15 cellular contexts compared by ENCODE assay signal in the genomic region with DNA sequence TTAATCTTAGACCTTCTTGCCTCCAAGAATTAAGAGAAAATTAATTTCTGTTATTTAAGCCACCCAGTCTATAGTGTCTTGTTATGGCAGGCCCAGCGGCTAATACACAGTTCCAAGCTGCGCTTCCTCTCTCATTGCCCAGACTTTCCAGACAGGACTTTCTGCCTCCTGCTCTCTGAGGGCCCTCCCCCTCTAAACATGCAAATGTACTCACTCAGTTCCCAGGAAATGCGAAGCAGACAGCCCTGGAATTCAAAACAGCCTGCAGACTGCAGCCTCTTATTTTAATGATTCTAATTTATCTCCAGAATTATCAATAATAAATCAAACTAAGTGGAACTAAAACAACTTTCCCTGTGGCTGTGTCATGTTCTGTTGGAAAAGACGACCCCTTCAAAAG.
"Had no signal": no experiment of that assay in that cellular context is flagged by ENCODE, and none has a peak within 500 bp of the region (broad histone marks: within the 10 kb centered on the region; RNA-seq: fewer than 3 reads in every experiment).

No MANE protein-coding gene starts in this region.

- H3K4me1 Mint-ChIP-seq: immature natural killer cell, T-helper 17 cell had no signal

- H3K27ac ChIP-seq: body of pancreas, upper lobe of right lung had no signal

- H3K4me1 ChIP-seq: body of pancreas, upper lobe of right lung had no signal

- H3K4me3 ChIP-seq: body of pancreas, upper lobe of right lung had no signal

- H3K4me3 Mint-ChIP-seq: immature natural killer cell, T-helper 17 cell had no signal

- ATAC-seq: body of pancreas; left colon; stimulated activated naive CD8-positive, alpha-beta T cell treated with anti-CD3 and anti-CD28 coated beads, Interleukin-15, Interleukin-2, amounts not matched to agents 100 U/mL and 50 U/mL, for 24 hours; T-helper 17 cell; upper lobe of right lung had no signal

- H3K9me3 ChIP-seq: body of pancreas, upper lobe of right lung had no signal

- DNase-seq: activated CD4-positive, alpha-beta T cell treated with anti-CD3 and anti-CD28 coated beads, Interleukin-2, amount 50 U/mL, for 4 hours; activated naive CD4-positive, alpha-beta T cell treated with anti-CD3 and anti-CD28 coated beads, Interleukin-2, amount 50 U/mL, for 16 hours; activated T-cell treated with anti-CD3 and anti-CD28 coated beads, Interleukin-2, amount 50 U/mL, for 1 hour; body of pancreas; central memory CD4-positive, alpha-beta T cell; cortex of kidney; effector memory CD4-positive, alpha-beta T cell; immature natural killer cell; left colon; mammary epithelial cell; stimulated activated CD4-positive, alpha-beta T cell treated with anti-CD3 and anti-CD28 coated beads, Interleukin-4, amount 100 ng/mL, for 1 hour; stimulated activated CD8-positive, alpha-beta memory T cell treated with anti-CD3 and anti-CD28 coated beads, Interleukin-4, amount 100 ng/mL, for 48 hours; stimulated activated naive CD8-positive, alpha-beta T cell treated with anti-CD3 and anti-CD28 coated beads, Interleukin-15, Interleukin-2, amounts not matched to agents 100 U/mL and 50 U/mL, for 24 hours; T-helper 17 cell; upper lobe of right lung had no signal

- H3K9me3 Mint-ChIP-seq: immature natural killer cell had no signal

- H3K36me3 Mint-ChIP-seq: immature natural killer cell had no signal

- H3K27ac Mint-ChIP-seq: immature natural killer cell, T-helper 17 cell had no signal

- H3K36me3 ChIP-seq: upper lobe of right lung had no signal

- H3K27me3 ChIP-seq: body of pancreas had no signal
